Comparison of ENCODE assay signal across 8 cellular contexts in the genomic region with DNA sequence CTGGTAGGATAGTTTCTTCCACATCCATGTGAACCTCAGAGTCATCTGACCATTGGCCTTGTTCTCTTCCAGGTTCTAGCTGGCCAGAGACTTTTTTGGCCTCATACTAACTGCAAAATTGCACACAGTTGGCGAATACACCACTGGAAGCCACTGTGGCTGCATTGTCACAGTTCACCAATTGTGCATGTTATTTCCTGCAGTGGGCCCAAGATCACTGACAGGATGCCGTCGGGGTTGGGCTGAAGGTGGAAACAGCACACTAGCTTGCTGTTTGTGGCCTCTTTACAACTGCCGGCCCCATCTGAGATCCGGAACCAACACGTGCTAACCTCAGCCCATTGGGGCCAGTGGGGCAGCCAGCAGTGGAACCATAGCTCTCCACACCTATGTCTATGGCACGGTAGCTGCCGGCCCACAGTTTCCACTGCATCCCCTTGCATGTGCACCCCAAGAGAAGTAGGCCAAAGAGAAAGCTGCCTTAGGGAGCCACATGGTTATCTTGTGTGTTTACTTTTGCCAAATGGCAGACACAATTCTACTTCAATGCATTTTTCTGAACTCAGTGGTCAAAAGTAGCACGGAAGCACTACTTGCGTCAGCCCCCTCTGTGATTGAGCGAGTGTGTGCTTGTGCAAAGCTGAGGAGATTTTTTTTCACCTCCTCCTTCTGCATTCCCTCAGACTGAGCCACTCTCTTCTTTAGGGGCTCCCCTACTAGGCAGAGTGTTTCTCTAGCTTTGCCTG.
DNase-seq lines count a peak whose midpoint lies in the region; ATAC-seq and TF ChIP-seq lines count a peak whose summit lies in the region.

No MANE protein-coding gene starts in this region.

- peak overlapping the region in 7 of 8 donors; percentile 44 to 81 (median 75) for H3K4me3 Mint-ChIP-seq in CD4-positive, alpha-beta memory T cell
- no peak overlapping the region for H3K4me3 Mint-ChIP-seq in GM23338

- peak overlapping the region; percentile 94 to 99 (median 95) for H3K27ac Mint-ChIP-seq in CD4-positive, alpha-beta memory T cell
- no peak overlapping the region for H3K27ac Mint-ChIP-seq in GM23338

- H3F3A ChIP-seq in GM23338 (replicated peaks; ENCODE audit: low read depth) = no peaks in the 10 kb centered on the region

- peak; percentile 47 to 77 (median 68) for DNase-seq in CD4-positive, alpha-beta memory T cell
- no peak for DNase-seq in GM23338 (ENCODE audit: low spot score)
- DNase-seq in T-helper 9 cell = peak; percentile 39
- peak; percentile 9 for DNase-seq in effector CD8-positive, alpha-beta T cell (lab: John Stamatoyannopoulos, UW)
- peak; percentile 28 for DNase-seq in stimulated activated CD4-positive, alpha-beta T cell treated with anti-CD3 and anti-CD28 coated beads, Interleukin-1b, Interleukin-23, amount 100 ng/mL, for 48 hours
- DNase-seq in iPS-NIHi11 (ENCODE audit: low spot score) = no peak
- no peak for DNase-seq in COLO829 (ENCODE audit: low spot score)
- DNase-seq in Ammon's horn (ENCODE audit: low spot score) = no peak

- no peaks in the 10 kb centered on the region for H3K9me3 ChIP-seq in CD4-positive, alpha-beta memory T cell (ENCODE audit: control insufficient read depth in 1 of 2, low read length in 2 of 2)

- no peaks in the 10 kb centered on the region for H3K36me3 ChIP-seq in CD4-positive, alpha-beta memory T cell (ENCODE audit: insufficient read depth, low read length)
- no peaks in the 10 kb centered on the region for H3K36me3 ChIP-seq in GM23338 (ENCODE audit: insufficient read depth)

- H3K27me3 Mint-ChIP-seq in CD4-positive, alpha-beta memory T cell = no peaks in the 10 kb centered on the region
- peaks cover 5% of the 10 kb centered on the region for H3K27me3 Mint-ChIP-seq in GM23338 (ENCODE audit: insufficient read depth, low read depth, poor library complexity)

- peak; percentile 15; the same call in 2 of the 3 replicates for ATAC-seq in GM23338

- no peaks in the 10 kb centered on the region for H3K27me3 ChIP-seq in CD4-positive, alpha-beta memory T cell (ENCODE audit: insufficient read depth, low read length)
- no peaks in the 10 kb centered on the region for H3K27me3 ChIP-seq in GM23338 (ENCODE audit: insufficient read depth)

- H3K4me3 ChIP-seq in CD4-positive, alpha-beta memory T cell (ENCODE audit: low read length in 2 of 2) = peak overlapping the region in 1 of 2 donors; percentile 1
- H3K4me3 ChIP-seq in GM23338 = no peak overlapping the region

- H3K4me1 ChIP-seq in CD4-positive, alpha-beta memory T cell (ENCODE audit: insufficient read depth, low read length) = peaks cover 74% of the 10 kb centered on the region
- peaks cover 3% of the 10 kb centered on the region; the same call in 1 of the 2 replicates for H3K4me1 ChIP-seq in GM23338 (ENCODE audit: insufficient read depth)

- no peaks in the 10 kb centered on the region for H3K79me2 ChIP-seq in GM23338 (replicated peaks; ENCODE audit: insufficient read depth)

- H3K9me3 Mint-ChIP-seq in CD4-positive, alpha-beta memory T cell = no peaks in the 10 kb centered on the region
- H3K9me3 Mint-ChIP-seq in GM23338 = no peaks in the 10 kb centered on the region

- no peak overlapping the region for H2AFZ ChIP-seq in GM23338

- TF ChIP-seq CTCF in GM23338 (conservative IDR thresholded peaks at IDR 0.05; ENCODE audit: low read depth in 2 of 2) = no peak

- peak overlapping the region; percentile 73 for H3K27ac ChIP-seq in CD4-positive, alpha-beta memory T cell (ENCODE audit: low read depth, low read length)
- H3K27ac ChIP-seq in GM23338 (ENCODE audit: low read depth) = no peak overlapping the region

- no peaks in the 10 kb centered on the region for H4K20me1 ChIP-seq in GM23338 (replicated peaks; ENCODE audit: insufficient read depth)

- CTCF ChIA-PET in CD4-positive, alpha-beta memory T cell (lab: Charles Lee; ENCODE audit: partially characterized antibody) = interaction anchor here (0.7 to 8.6 kb wide), 27 partner anchors 10 to 536 kb away, joined by 3 to 65 read pairs (median 4); no protein-coding TSS in a partner anchor

- H3K36me3 Mint-ChIP-seq in CD4-positive, alpha-beta memory T cell = no peaks in the 10 kb centered on the region
- no peaks in the 10 kb centered on the region for H3K36me3 Mint-ChIP-seq in GM23338 (ENCODE audit: low read depth)

- no peak overlapping the region for H3K4me2 ChIP-seq in GM23338

- intact Hi-C loops in CD4-positive, alpha-beta memory T cell (cut with micrococcal nuclease) = loop anchor here (1.0 to 10.0 kb wide), 6 partner anchors 17 to 506 kb away; no protein-coding TSS in a partner anchor

- POLR2A ChIA-PET in CD4-positive, alpha-beta memory T cell (lab: Charles Lee; ENCODE audit: partially characterized antibody) = interaction anchor here (0.6 to 10.7 kb wide), 44 partner anchors 8 to 536 kb away, joined by 3 to 207 read pairs (median 5); partner anchors contain the start of gene ZFP36L1

- no peaks in the 10 kb centered on the region for H3K9me2 ChIP-seq in GM23338 (ENCODE audit: insufficient read depth)

- peaks cover 60 to 90% (median 73%) of the 10 kb centered on the region in 4 donors for H3K4me1 Mint-ChIP-seq in CD4-positive, alpha-beta memory T cell
- peaks cover 23% of the 10 kb centered on the region for H3K4me1 Mint-ChIP-seq in GM23338

TF ChIP-seq in GM23338, 12 proteins besides CTCF, POLR2A, EP300 and RAD21 (continues in another document):
- TF ChIP-seq POLR2AphosphoS5 (IDR thresholded peaks at IDR 0.05; ENCODE audit: low read depth) (no peak), EZH2phosphoT487 (IDR thresholded peaks at IDR 0.05; ENCODE audit: unreplicated experiment) (no peak), NANOG (IDR thresholded peaks at IDR 0.05; ENCODE audit: borderline replicate concordance) (no peak), ZNF331 (CRISPR knock-in tag; IDR thresholded peaks at IDR 0.05; ENCODE audit: low read depth) (no peak), EZH2 (IDR thresholded peaks at IDR 0.05; ENCODE audit: low read depth, unreplicated experiment) (no peak)
- TF ChIP-seq, protein P1, sequence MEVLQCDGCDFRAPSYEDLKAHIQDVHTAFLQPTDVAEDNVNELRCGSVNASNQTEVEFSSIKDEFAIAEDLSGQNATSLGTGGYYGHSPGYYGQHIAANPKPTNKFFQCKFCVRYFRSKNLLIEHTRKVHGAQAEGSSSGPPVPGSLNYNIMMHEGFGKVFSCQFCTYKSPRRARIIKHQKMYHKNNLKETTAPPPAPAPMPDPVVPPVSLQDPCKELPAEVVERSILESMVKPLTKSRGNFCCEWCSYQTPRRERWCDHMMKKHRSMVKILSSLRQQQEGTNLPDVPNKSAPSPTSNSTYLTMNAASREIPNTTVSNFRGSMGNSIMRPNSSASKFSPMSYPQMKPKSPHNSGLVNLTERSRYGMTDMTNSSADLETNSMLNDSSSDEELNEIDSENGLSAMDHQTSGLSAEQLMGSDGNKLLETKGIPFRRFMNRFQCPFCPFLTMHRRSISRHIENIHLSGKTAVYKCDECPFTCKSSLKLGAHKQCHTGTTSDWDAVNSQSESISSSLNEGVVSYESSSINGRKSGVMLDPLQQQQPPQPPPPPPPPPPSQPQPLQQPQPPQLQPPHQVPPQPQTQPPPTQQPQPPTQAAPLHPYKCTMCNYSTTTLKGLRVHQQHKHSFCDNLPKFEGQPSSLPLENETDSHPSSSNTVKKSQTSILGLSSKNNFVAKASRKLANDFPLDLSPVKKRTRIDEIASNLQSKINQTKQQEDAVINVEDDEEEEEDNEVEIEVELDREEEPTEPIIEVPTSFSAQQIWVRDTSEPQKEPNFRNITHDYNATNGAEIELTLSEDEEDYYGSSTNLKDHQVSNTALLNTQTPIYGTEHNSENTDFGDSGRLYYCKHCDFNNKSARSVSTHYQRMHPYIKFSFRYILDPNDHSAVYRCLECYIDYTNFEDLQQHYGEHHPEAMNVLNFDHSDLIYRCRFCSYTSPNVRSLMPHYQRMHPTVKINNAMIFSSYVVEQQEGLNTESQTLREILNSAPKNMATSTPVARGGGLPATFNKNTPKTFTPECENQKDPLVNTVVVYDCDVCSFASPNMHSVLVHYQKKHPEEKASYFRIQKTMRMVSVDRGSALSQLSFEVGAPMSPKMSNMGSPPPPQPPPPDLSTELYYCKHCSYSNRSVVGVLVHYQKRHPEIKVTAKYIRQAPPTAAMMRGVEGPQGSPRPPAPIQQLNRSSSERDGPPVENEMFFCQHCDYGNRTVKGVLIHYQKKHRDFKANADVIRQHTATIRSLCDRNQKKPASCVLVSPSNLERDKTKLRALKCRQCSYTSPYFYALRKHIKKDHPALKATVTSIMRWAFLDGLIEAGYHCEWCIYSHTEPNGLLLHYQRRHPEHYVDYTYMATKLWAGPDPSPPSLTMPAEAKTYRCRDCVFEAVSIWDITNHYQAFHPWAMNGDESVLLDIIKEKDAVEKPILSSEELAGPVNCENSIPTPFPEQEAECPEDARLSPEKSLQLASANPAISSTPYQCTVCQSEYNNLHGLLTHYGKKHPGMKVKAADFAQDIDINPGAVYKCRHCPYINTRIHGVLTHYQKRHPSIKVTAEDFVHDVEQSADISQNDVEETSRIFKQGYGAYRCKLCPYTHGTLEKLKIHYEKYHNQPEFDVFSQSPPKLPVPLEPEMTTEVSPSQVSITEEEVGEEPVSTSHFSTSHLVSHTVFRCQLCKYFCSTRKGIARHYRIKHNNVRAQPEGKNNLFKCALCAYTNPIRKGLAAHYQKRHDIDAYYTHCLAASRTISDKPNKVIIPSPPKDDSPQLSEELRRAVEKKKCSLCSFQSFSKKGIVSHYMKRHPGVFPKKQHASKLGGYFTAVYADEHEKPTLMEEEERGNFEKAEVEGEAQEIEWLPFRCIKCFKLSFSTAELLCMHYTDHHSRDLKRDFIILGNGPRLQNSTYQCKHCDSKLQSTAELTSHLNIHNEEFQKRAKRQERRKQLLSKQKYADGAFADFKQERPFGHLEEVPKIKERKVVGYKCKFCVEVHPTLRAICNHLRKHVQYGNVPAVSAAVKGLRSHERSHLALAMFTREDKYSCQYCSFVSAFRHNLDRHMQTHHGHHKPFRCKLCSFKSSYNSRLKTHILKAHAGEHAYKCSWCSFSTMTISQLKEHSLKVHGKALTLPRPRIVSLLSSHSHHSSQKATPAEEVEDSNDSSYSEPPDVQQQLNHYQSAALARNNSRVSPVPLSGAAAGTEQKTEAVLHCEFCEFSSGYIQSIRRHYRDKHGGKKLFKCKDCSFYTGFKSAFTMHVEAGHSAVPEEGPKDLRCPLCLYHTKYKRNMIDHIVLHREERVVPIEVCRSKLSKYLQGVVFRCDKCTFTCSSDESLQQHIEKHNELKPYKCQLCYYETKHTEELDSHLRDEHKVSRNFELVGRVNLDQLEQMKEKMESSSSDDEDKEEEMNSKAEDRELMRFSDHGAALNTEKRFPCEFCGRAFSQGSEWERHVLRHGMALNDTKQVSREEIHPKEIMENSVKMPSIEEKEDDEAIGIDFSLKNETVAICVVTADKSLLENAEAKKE (CRISPR knock-in tag; IDR thresholded peaks at IDR 0.05) = no peak

Comparison
In these comparisons a context has a peak if more than half of its experiments do, and no peak if none do; other contexts are left out.
1. DNase-seq: peak in CD4-positive, alpha-beta memory T cell (5 of 5), T-helper 9 cell (single experiment), effector CD8-positive, alpha-beta T cell (single experiment) and stimulated activated CD4-positive, alpha-beta T cell treated with anti-CD3 and anti-CD28 coated beads, Interleukin-1b, Interleukin-23, amount 100 ng/mL, for 48 hours (single experiment); none in GM23338 (single experiment), iPS-NIHi11 (single experiment), COLO829 (single experiment) and Ammon's horn (single experiment).